ENCODE assay signal across 1 cellular context in the genomic region with DNA sequence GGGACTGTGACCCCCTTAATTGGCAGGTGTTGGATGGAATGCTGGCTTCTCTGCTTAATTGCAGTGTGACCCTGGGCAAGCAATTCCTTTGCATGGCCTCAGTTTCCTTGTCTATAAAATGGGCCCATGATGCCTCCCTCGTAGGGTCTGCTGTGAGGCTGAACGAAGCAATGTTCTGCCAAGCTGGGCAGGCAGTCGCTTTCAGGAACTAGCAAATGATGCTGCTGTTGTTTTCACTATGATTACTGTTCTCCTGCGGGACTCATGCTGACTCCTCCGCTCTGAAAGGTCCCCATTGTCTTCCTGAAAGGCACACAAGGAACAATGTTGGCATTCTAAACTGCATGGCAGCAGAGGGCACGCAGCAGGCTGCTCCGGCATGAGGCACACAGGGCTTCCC.
TF ChIP-seq lines count a peak whose summit lies in the region.

No MANE protein-coding gene starts in this region.

TF ChIP-seq in HepG2, 621 proteins besides CTCF, POLR2A, EP300 and RAD21:
- peak; percentile 83 for TF ChIP-seq ZNF629 (CRISPR knock-in tag; conservative IDR thresholded peaks at IDR 0.05)
- TF ChIP-seq IKZF1 (IDR thresholded peaks at IDR 0.05) = no peak
